Comparison of ENCODE assay signal across 8 cellular contexts in genomic region chr1:161749509-161750407, GRCh38. TPM values are rescaled to one million over a fixed set of nuclear protein-coding genes. Genes with fewer than 3 reads are reported as not detected.
DNase-seq lines count a peak whose midpoint lies in the region; ATAC-seq and TF ChIP-seq lines count a peak whose summit lies in the region.

Gene DUSP12, plus strand, starts transcription at chr1:161749786. Its CDS starts 16 bp downstream, at chr1:161749802.

- H3K9ac ChIP-seq in NT2/D1 (ENCODE audit: insufficient read length, low read depth) (peak within 1 kb of the TSS; percentile 100), endocrine pancreas (ENCODE audit: control insufficient read depth, insufficient read depth, low read length) (peak within 1 kb of the TSS; percentile 85), mesendoderm (ENCODE audit: low read length) (peak within 1 kb of the TSS; percentile 99)

- H3K79me1 ChIP-seq in mesendoderm (ENCODE audit: low read length) = peaks cover 4% of the 10 kb centered on the region

- peak within 1 kb of the TSS; percentile 93 for H3K27ac ChIP-seq in mesendoderm (ENCODE audit: low read depth, low read length)

- H3K9me3 ChIP-seq in Caco-2 (no peaks in the 10 kb centered on the region), NT2/D1 (ENCODE audit: insufficient read depth, low read length) (no peaks in the 10 kb centered on the region; the same call in 1 of the 2 replicates), endocrine pancreas (ENCODE audit: control insufficient read depth, low read length) (no peaks in the 10 kb centered on the region)

- no peak within 1 kb of the TSS for H4K8ac ChIP-seq in mesendoderm (ENCODE audit: low read depth, low read length)

- H2AK5ac ChIP-seq in mesendoderm (ENCODE audit: low read length) = no peak within 1 kb of the TSS

- peaks cover 12% of the 10 kb centered on the region for H3K79me2 ChIP-seq in mesendoderm (ENCODE audit: control insufficient read depth, insufficient read depth, low read length)

- peak within 1 kb of the TSS; percentile 99 for H3K4me3 ChIP-seq in Caco-2 (ENCODE audit: low read depth, low read length)
- peak within 1 kb of the TSS; percentile 100 for H3K4me3 ChIP-seq in NT2/D1 (ENCODE audit: insufficient read length, low read depth)
- H3K4me3 ChIP-seq in endocrine pancreas (ENCODE audit: control insufficient read depth, insufficient read depth, low read length) = peak within 1 kb of the TSS; percentile 58
- peak within 1 kb of the TSS; percentile 98 for H3K4me3 ChIP-seq in mesendoderm (ENCODE audit: low read length)

- H3K4me3 Mint-ChIP-seq in Caco-2 (ENCODE audit: unreplicated experiment) = peak within 1 kb of the TSS; percentile 91
- H3K4me3 Mint-ChIP-seq in activated CD8-positive, alpha-beta memory T cell treated with anti-CD3 and anti-CD28 coated beads, Interleukin-2, amount 10 ng/mL, durations not matched to agents 7 days and 5 days = peak within 1 kb of the TSS; percentile 99

- H3K4me1 Mint-ChIP-seq in Caco-2 (ENCODE audit: low read depth, unreplicated experiment) = peaks cover 8% of the 10 kb centered on the region
- H3K4me1 Mint-ChIP-seq in activated CD8-positive, alpha-beta memory T cell treated with anti-CD3 and anti-CD28 coated beads, Interleukin-2, amount 10 ng/mL, durations not matched to agents 7 days and 5 days = peaks cover 47% of the 10 kb centered on the region

- intact Hi-C loops in Caco-2 (cut with micrococcal nuclease; ENCODE audit: unreplicated experiment) = loop anchor here (1.0 kb wide), 1 partner anchor 17 kb away; the partner anchor contains the start of gene ATF6

- peak within 1 kb of the TSS; percentile 77 for H3K18ac ChIP-seq in mesendoderm (ENCODE audit: low read length)

- peak within 1 kb of the TSS; percentile 3 for H3K23ac ChIP-seq in mesendoderm (ENCODE audit: low read length)

- no CpG with 5 or more reads among the region's 65 CpGs for WGBS in mesendoderm (ENCODE audit: extremely low coverage, insufficient coverage, low lambda C conversion rate)

- H3K36me3 Mint-ChIP-seq in Caco-2 (ENCODE audit: insufficient read depth, unreplicated experiment) = peaks cover 39% of the 10 kb centered on the region
- peaks cover 28% of the 10 kb centered on the region for H3K36me3 Mint-ChIP-seq in activated CD8-positive, alpha-beta memory T cell treated with anti-CD3 and anti-CD28 coated beads, Interleukin-2, amount 10 ng/mL, durations not matched to agents 7 days and 5 days

- H3K36me3 ChIP-seq in Caco-2 (ENCODE audit: control insufficient read depth, insufficient read depth, low read length) (0 out of 2 replicates have a peak, but pooled peaks cover 2% of the 10 kb centered on the region), NT2/D1 (ENCODE audit: insufficient read depth, insufficient read length, low read length) (peaks cover 40% of the 10 kb centered on the region), endocrine pancreas (ENCODE audit: control insufficient read depth, insufficient read depth, low read length) (no peaks in the 10 kb centered on the region), mesendoderm (ENCODE audit: control insufficient read depth, insufficient read depth, low read length) (peaks cover 4% of the 10 kb centered on the region)

- no peak within 1 kb of the TSS for H2BK120ac ChIP-seq in mesendoderm (ENCODE audit: low read depth, low read length)

- peak within 1 kb of the TSS; percentile 91 for H2BK5ac ChIP-seq in mesendoderm (ENCODE audit: low read length)

- H3K4me2 ChIP-seq in mesendoderm (ENCODE audit: low read length) = peak within 1 kb of the TSS; percentile 45

- POLR2A ChIA-PET in Caco-2 (lab: Charles Lee) = interaction anchor here (0.6 to 1.3 kb wide), 5 partner anchors 9 to 138 kb away, joined by 3 to 6 read pairs (median 4); no protein-coding TSS in a partner anchor

- H3K4me1 ChIP-seq in Caco-2 (peaks cover 6% of the 10 kb centered on the region; the same call in 1 of the 2 replicates), NT2/D1 (ENCODE audit: insufficient read depth, insufficient read length) (no peaks in the 10 kb centered on the region), endocrine pancreas (ENCODE audit: control insufficient read depth, insufficient read depth, low read length) (no peaks in the 10 kb centered on the region), mesendoderm (ENCODE audit: control insufficient read depth, low read depth, low read length) (no peaks in the 10 kb centered on the region)

- peak; percentile 96 for ATAC-seq in activated CD8-positive, alpha-beta memory T cell treated with anti-CD3 and anti-CD28 coated beads, Interleukin-2, amount 10 ng/mL, durations not matched to agents 7 days and 5 days

- H3K27me3 Mint-ChIP-seq in Caco-2 (ENCODE audit: insufficient read depth, unreplicated experiment) = peaks cover 9% of the 10 kb centered on the region
- peaks cover 16% of the 10 kb centered on the region for H3K27me3 Mint-ChIP-seq in activated CD8-positive, alpha-beta memory T cell treated with anti-CD3 and anti-CD28 coated beads, Interleukin-2, amount 10 ng/mL, durations not matched to agents 7 days and 5 days

- peaks cover 7% of the 10 kb centered on the region for H3K9me3 Mint-ChIP-seq in Caco-2 (ENCODE audit: unreplicated experiment)
- H3K9me3 Mint-ChIP-seq in activated CD8-positive, alpha-beta memory T cell treated with anti-CD3 and anti-CD28 coated beads, Interleukin-2, amount 10 ng/mL, durations not matched to agents 7 days and 5 days (ENCODE audit: low read depth) = peaks cover 5% of the 10 kb centered on the region

- H3K27ac Mint-ChIP-seq in Caco-2 (ENCODE audit: unreplicated experiment) = peak within 1 kb of the TSS; percentile 96
- peak within 1 kb of the TSS; percentile 98 for H3K27ac Mint-ChIP-seq in activated CD8-positive, alpha-beta memory T cell treated with anti-CD3 and anti-CD28 coated beads, Interleukin-2, amount 10 ng/mL, durations not matched to agents 7 days and 5 days

- H4K5ac ChIP-seq in mesendoderm (ENCODE audit: low read length) = peak within 1 kb of the TSS; percentile 99

- DNase-seq in Caco-2 = peak; percentile 95
- peak; percentile 83 for DNase-seq in GM20000 (ENCODE audit: low spot score)
- DNase-seq in HT1080 (ENCODE audit: low read depth) = peak; percentile 91
- DNase-seq in NT2/D1 (ENCODE audit: low read depth, low spot score) = peak; percentile 98
- peak; percentile 95 for DNase-seq in activated CD8-positive, alpha-beta memory T cell treated with anti-CD3 and anti-CD28 coated beads, Interleukin-2, amount 10 ng/mL, durations not matched to agents 7 days and 5 days
- peak; percentile 98 for DNase-seq in mesendoderm
- peak; percentile 61 for DNase-seq in stimulated activated CD8-positive, alpha-beta memory T cell treated with anti-CD3 and anti-CD28 coated beads, Interleukin-15, amount 100 ng/mL, for 1 hour (ENCODE audit: low read depth)

- H3K27me3 ChIP-seq in Caco-2 (replicated peaks; ENCODE audit: control insufficient read depth, insufficient read depth, low read length) (no peaks in the 10 kb centered on the region), NT2/D1 (ENCODE audit: insufficient read depth, insufficient read length) (peaks cover 5% of the 10 kb centered on the region), endocrine pancreas (ENCODE audit: control insufficient read depth, insufficient read depth, low read length) (no peaks in the 10 kb centered on the region), mesendoderm (ENCODE audit: insufficient read depth, low read length, poor library complexity) (no peaks in the 10 kb centered on the region)

- CTCF ChIA-PET in Caco-2 (lab: Charles Lee) = interaction anchor here (0.7 to 2.0 kb wide), 5 partner anchors 9 to 287 kb away, joined by 3 to 10 read pairs (median 3); partner anchors contain the start of gene OLFML2B
- CTCF ChIA-PET in activated CD8-positive, alpha-beta memory T cell treated with anti-CD3 and anti-CD28 coated beads, Interleukin-2, amount 10 ng/mL, durations not matched to agents 7 days and 5 days (lab: Charles Lee) = interaction anchor here (0.8 to 2.4 kb wide), 13 partner anchors 9 to 310 kb away, joined by 3 to 15 read pairs (median 4); no protein-coding TSS in a partner anchor

- H3K56ac ChIP-seq in mesendoderm (ENCODE audit: low read length) = peak within 1 kb of the TSS; percentile 100

- H2BK15ac ChIP-seq in mesendoderm (replicated peaks; ENCODE audit: low read depth) = no peak within 1 kb of the TSS

- BruUV-seq in Caco-2 (replicated peaks; lab: Mats Ljungman, UMichigan) = TSS peak; percentile 36

- peak in 1 of 2 experiments; percentile 22 for TF ChIP-seq CTCF in Caco-2 (IDR thresholded peaks at IDR 0.05; ENCODE audit: insufficient read depth in 1 of 2, low read depth in 1 of 2, low read length in 1 of 2, severe bottlenecking in 1 of 2, unreplicated experiment in 1 of 2)
- TF ChIP-seq CTCF in GM20000 (IDR thresholded peaks at IDR 0.05; ENCODE audit: extremely low read depth, missing control alignments) = peak; percentile 37

- H3K4ac ChIP-seq in mesendoderm (ENCODE audit: low read depth, low read length) = no peak within 1 kb of the TSS

RNA-seq across cellular contexts. Expression of gene DUSP12, which starts in this region (rescaled TPM):
- 51.2 and 54.9 TPM in 2 replicates for total RNA-seq in Caco-2 (2022)
- 50.0 and 61.1 TPM in 2 replicates for total RNA-seq in HT1080 (2014; rRNA removed; shearing (Covaris generic))
- polyA plus RNA-seq in HT1080 (2015; cell fraction: cytosol; rRNA removed) = 36.6 and 40.8 TPM in 2 replicates
- polyA plus RNA-seq in HT1080 (2015; cell fraction: nucleus; rRNA removed) = 31.9 and 37.0 TPM in 2 replicates
- 10 to 100 TPM; 27.2 to 34.5 TPM for total RNA-seq in activated CD8-positive, alpha-beta memory T cell treated with anti-CD3 and anti-CD28 coated beads, Interleukin-2, amount 10 ng/mL, durations not matched to agents 7 days and 5 days
- polyA plus RNA-seq in mesendoderm (2013, experiment 1 of 2) = 43.9 TPM
- 44.2 TPM for polyA plus RNA-seq in mesendoderm (2013, experiment 2 of 2)

Comparison
In these comparisons a context has a peak if more than half of its experiments do, and no peak if none do; other contexts are left out.
1. Peak in every context shown above with its lines: DNase-seq, ATAC-seq, H3K4me3 ChIP-seq and H3K27ac ChIP-seq.